1 cellular context compared by ENCODE assay signal in the genomic region with DNA sequence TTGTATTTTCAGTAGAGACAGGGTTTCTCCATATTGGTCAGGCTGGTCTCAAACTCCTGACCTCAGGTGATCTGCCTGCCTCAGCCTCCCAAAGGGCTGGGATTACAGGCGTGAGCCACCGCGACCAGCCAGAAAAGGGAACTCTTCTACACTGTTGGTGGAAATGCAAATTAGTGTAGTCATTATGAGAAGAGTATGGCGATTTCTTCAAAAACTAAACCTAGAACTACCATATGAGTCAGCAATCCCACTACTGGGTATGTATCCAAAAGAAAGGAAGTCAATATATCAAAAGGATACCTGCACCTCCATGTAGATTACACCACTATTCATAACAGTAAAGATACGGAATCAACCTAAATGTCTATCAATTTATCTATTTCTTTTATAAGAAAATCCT.
TF ChIP-seq lines count a peak whose summit lies in the region.

No MANE protein-coding gene starts in this region.

TF ChIP-seq in K562, 482 proteins besides CTCF, POLR2A, EP300 and RAD21:
- peak; percentile 27; the same call in 1 of the 2 replicates for TF ChIP-seq MAFG (tag; conservative IDR thresholded peaks at IDR 0.05)
- peak; percentile 56; the same call in 1 of the 2 replicates for TF ChIP-seq C11orf30 (IDR thresholded peaks at IDR 0.05; ENCODE audit: low read depth)
- peak; percentile 48 for TF ChIP-seq ZNF316 (IDR thresholded peaks at IDR 0.05)
- TF ChIP-seq SPI1 (IDR thresholded peaks at IDR 0.05; ENCODE audit: borderline replicate concordance, low read depth, low read length), result peak; percentile 18; the same call in 1 of the 2 replicates
